1 cellular context compared by ENCODE assay signal in genomic region chr4:13427599-13428325, GRCh38.
TF ChIP-seq lines count a peak whose summit lies in the region.

No MANE protein-coding gene starts in this region.

TF ChIP-seq in K562, 482 proteins besides CTCF, POLR2A, EP300 and RAD21 (continued from another document):
- no peak for TF ChIP-seq AFF1 (IDR thresholded peaks at IDR 0.05; ENCODE audit: low read depth in 1 of 2, partially characterized antibody in 2 of 2)
- no peak for TF ChIP-seq THRAP3 (IDR thresholded peaks at IDR 0.05; ENCODE audit: borderline replicate concordance)
- TF ChIP-seq MAZ (CRISPR knock-in tag; conservative IDR thresholded peaks at IDR 0.05 in 1 of 2, IDR thresholded peaks at IDR 0.05 in 1 of 2): no peak
- no peak for TF ChIP-seq SREBF1 (IDR thresholded peaks at IDR 0.05; ENCODE audit: borderline replicate concordance, low read depth, low read length)
- TF ChIP-seq ZBTB17 (CRISPR knock-in tag; IDR thresholded peaks at IDR 0.05): no peak
- TF ChIP-seq SMARCE1 (IDR thresholded peaks at IDR 0.05): 0 out of 2 replicates have a peak, but pooled peaks have one; percentile 24
- no peak for TF ChIP-seq TBP (optimal IDR thresholded peaks at IDR 0.05; ENCODE audit: low read depth, low read length)
- no peak for TF ChIP-seq CBFB (CRISPR knock-in tag; IDR thresholded peaks at IDR 0.05)
- no peak for TF ChIP-seq CTCFL (IDR thresholded peaks at IDR 0.05; ENCODE audit: borderline replicate concordance, insufficient read depth, low read depth, low read length, poor library complexity, severe bottlenecking)
- no peak for TF ChIP-seq PYGO2 (tag; IDR thresholded peaks at IDR 0.05)
- TF ChIP-seq ZNF197 (CRISPR knock-in tag; IDR thresholded peaks at IDR 0.05; ENCODE audit: low read depth): no peak
- no peak for TF ChIP-seq SAFB (IDR thresholded peaks at IDR 0.05; ENCODE audit: borderline replicate concordance, low read depth, low read length)
- 0 out of 2 replicates have a peak, but pooled peaks have one; percentile 21 for TF ChIP-seq VEZF1 (CRISPR knock-in tag; IDR thresholded peaks at IDR 0.05)
- TF ChIP-seq SMARCA5 (IDR thresholded peaks at IDR 0.05): no peak
- TF ChIP-seq ZNF384 (IDR thresholded peaks at IDR 0.05; ENCODE audit: low read depth, low read length): no peak
- TF ChIP-seq IRF9 (tag; IDR thresholded peaks at IDR 0.05): no peak
- no peak for TF ChIP-seq BDP1 (IDR thresholded peaks at IDR 0.05; ENCODE audit: insufficient read depth, insufficient read length)
- TF ChIP-seq ZFP36 (IDR thresholded peaks at IDR 0.05; ENCODE audit: low read depth, low read length, partially characterized antibody): no peak
- TF ChIP-seq ZNF277 (CRISPR knock-in tag; IDR thresholded peaks at IDR 0.05; ENCODE audit: borderline replicate concordance): no peak
- TF ChIP-seq SRSF3 (IDR thresholded peaks at IDR 0.05; ENCODE audit: insufficient read depth, low read length): no peak
- TF ChIP-seq ZBTB9 (CRISPR knock-in tag; IDR thresholded peaks at IDR 0.05): no peak
- no peak for TF ChIP-seq SMAD3 (CRISPR knock-in tag; conservative IDR thresholded peaks at IDR 0.05)
- no peak for TF ChIP-seq CHCHD3 (CRISPR knock-in tag; IDR thresholded peaks at IDR 0.05)
- TF ChIP-seq FOXJ2 (tag; IDR thresholded peaks at IDR 0.05): no peak
